1 cellular context compared by ENCODE assay signal in the genomic region with DNA sequence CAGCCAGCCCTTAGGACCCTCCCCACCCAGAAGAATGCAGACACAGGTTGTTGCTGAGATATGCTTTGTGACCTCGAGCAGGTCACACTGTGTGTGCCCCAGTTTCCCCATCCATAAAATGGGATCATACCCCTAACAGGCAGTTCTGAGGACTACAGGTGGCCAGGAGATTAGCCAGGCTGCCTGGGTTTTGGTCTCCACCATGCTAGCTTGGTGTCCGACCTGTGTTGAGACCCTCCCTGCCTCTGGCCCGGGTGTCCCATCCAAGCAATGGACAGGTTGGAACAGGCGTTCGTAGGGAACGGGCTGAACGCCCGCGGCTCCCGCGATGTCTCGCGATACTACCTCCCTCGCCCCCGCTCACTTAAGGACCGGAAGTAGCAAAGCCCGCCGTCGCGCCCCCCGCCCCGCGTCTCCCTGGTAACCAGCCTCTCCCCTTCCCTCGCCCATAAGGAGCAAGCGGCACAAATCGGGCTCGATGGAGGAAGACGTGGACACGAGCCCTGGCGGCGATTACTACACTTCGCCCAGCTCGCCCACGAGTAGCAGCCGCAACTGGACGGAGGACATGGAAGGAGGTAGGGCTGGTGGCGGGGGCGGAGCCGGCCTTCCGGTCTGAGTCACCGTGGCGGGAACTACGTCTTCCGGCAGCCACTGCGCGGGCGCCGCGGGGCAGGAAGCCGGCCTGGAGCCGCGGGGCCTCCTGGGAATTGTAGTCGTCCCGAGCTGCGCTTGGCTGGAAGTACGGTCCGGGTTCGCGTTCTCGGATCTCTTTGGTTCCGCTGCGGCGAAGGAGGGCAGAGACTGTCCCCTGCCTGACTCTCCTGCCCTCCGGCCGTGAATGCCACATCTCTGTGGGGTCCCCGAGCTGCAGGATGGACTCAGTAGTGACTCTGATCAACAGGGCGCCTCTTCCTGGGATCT.
TF ChIP-seq lines count a peak whose summit lies in the region.

No MANE protein-coding gene starts in this region.

TF ChIP-seq in K562, 482 proteins besides CTCF, POLR2A, EP300 and RAD21 (continued from another document and continues in another):
- peak; percentile 89 for TF ChIP-seq JUN (IDR thresholded peaks at IDR 0.05; ENCODE audit: borderline replicate concordance, low read depth, low read length)
- no peak for TF ChIP-seq JUN (CRISPR knock-in tag; IDR thresholded peaks at IDR 0.05; ENCODE audit: borderline replicate concordance)
- TF ChIP-seq, protein P1, sequence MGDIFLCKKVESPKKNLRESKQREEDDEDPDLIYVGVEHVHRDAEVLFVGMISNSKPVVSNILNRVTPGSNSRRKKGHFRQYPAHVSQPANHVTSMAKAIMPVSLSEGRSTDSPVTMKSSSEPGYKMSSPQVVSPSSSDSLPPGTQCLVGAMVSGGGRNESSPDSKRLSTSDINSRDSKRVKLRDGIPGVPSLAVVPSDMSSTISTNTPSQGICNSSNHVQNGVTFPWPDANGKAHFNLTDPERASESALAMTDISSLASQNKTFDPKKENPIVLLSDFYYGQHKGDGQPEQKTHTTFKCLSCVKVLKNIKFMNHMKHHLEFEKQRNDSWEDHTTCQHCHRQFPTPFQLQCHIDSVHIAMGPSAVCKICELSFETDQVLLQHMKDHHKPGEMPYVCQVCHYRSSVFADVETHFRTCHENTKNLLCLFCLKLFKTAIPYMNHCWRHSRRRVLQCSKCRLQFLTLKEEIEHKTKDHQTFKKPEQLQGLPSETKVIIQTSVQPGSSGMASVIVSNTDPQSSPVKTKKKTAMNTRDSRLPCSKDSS (IDR thresholded peaks at IDR 0.05; ENCODE audit: low read depth, partially characterized antibody), result no peak
- TF ChIP-seq, protein P2, sequence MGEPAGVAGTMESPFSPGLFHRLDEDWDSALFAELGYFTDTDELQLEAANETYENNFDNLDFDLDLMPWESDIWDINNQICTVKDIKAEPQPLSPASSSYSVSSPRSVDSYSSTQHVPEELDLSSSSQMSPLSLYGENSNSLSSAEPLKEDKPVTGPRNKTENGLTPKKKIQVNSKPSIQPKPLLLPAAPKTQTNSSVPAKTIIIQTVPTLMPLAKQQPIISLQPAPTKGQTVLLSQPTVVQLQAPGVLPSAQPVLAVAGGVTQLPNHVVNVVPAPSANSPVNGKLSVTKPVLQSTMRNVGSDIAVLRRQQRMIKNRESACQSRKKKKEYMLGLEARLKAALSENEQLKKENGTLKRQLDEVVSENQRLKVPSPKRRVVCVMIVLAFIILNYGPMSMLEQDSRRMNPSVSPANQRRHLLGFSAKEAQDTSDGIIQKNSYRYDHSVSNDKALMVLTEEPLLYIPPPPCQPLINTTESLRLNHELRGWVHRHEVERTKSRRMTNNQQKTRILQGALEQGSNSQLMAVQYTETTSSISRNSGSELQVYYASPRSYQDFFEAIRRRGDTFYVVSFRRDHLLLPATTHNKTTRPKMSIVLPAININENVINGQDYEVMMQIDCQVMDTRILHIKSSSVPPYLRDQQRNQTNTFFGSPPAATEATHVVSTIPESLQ (CRISPR knock-in tag; IDR thresholded peaks at IDR 0.05), result no peak
- TF ChIP-seq, protein P3, sequence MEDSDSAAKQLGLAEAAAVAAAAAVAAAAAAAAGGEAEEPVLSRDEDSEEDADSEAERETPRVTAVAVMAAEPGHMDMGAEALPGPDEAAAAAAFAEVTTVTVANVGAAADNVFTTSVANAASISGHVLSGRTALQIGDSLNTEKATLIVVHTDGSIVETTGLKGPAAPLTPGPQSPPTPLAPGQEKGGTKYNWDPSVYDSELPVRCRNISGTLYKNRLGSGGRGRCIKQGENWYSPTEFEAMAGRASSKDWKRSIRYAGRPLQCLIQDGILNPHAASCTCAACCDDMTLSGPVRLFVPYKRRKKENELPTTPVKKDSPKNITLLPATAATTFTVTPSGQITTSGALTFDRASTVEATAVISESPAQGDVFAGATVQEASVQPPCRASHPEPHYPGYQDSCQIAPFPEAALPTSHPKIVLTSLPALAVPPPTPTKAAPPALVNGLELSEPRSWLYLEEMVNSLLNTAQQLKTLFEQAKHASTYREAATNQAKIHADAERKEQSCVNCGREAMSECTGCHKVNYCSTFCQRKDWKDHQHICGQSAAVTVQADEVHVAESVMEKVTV (CRISPR knock-in tag; IDR thresholded peaks at IDR 0.05), result no peak
- no peak for TF ChIP-seq ZZZ3 (IDR thresholded peaks at IDR 0.05)
- TF ChIP-seq ELF4 (CRISPR knock-in tag; IDR thresholded peaks at IDR 0.05), result peak; percentile 10; the same call in 1 of the 2 replicates
- no peak for TF ChIP-seq ZNF133 (CRISPR knock-in tag; IDR thresholded peaks at IDR 0.05)
- TF ChIP-seq TSC22D4 (tag; IDR thresholded peaks at IDR 0.05), result no peak
- TF ChIP-seq GTF2F1 (IDR thresholded peaks at IDR 0.05; ENCODE audit: low read depth, low read length), result no peak
- no peak for TF ChIP-seq ZNF12 (CRISPR knock-in tag; IDR thresholded peaks at IDR 0.05)
- TF ChIP-seq HMG20A (CRISPR knock-in tag; conservative IDR thresholded peaks at IDR 0.05), result no peak
- no peak for TF ChIP-seq DDX20 (tag; IDR thresholded peaks at IDR 0.05; ENCODE audit: low read depth)
- no peak for TF ChIP-seq ZNF444 (CRISPR knock-in tag; IDR thresholded peaks at IDR 0.05)
- TF ChIP-seq, protein P4, sequence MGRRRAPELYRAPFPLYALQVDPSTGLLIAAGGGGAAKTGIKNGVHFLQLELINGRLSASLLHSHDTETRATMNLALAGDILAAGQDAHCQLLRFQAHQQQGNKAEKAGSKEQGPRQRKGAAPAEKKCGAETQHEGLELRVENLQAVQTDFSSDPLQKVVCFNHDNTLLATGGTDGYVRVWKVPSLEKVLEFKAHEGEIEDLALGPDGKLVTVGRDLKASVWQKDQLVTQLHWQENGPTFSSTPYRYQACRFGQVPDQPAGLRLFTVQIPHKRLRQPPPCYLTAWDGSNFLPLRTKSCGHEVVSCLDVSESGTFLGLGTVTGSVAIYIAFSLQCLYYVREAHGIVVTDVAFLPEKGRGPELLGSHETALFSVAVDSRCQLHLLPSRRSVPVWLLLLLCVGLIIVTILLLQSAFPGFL (CRISPR knock-in tag; IDR thresholded peaks at IDR 0.05), result 0 out of 2 replicates have a peak, but pooled peaks have one; percentile 62
- no peak for TF ChIP-seq ZNF124 (CRISPR knock-in tag; IDR thresholded peaks at IDR 0.05)
- TF ChIP-seq SRSF3 (IDR thresholded peaks at IDR 0.05; ENCODE audit: insufficient read depth, low read length), result no peak
- peak; percentile 83 for TF ChIP-seq JUNB (CRISPR knock-in tag; conservative IDR thresholded peaks at IDR 0.05)
- TF ChIP-seq CBFA2T2 (conservative IDR thresholded peaks at IDR 0.05), result no peak
- no peak for TF ChIP-seq YBX1 (IDR thresholded peaks at IDR 0.05)
- TF ChIP-seq ZNF431 (CRISPR knock-in tag; IDR thresholded peaks at IDR 0.05), result peak; percentile 55; the same call in 1 of the 2 replicates
- peak; percentile 32 for TF ChIP-seq XRCC5 (IDR thresholded peaks at IDR 0.05; ENCODE audit: low read depth, low read length)
- peak; percentile 74; the same call in 1 of the 2 replicates for TF ChIP-seq BACH1 (tag; IDR thresholded peaks at IDR 0.05)
- TF ChIP-seq, protein P5, sequence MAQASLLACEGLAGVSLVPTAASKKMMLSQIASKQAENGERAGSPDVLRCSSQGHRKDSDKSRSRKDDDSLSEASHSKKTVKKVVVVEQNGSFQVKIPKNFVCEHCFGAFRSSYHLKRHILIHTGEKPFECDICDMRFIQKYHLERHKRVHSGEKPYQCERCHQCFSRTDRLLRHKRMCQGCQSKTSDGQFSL (CRISPR knock-in tag; IDR thresholded peaks at IDR 0.05), result 0 out of 2 replicates have a peak, but pooled peaks have one; percentile 17
- TF ChIP-seq, protein P5 (tag; IDR thresholded peaks at IDR 0.05), result no peak
- TF ChIP-seq, protein P6, sequence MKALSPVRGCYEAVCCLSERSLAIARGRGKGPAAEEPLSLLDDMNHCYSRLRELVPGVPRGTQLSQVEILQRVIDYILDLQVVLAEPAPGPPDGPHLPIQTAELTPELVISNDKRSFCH (CRISPR knock-in tag; IDR thresholded peaks at IDR 0.05), result no peak
- TF ChIP-seq, protein P6 (tag; IDR thresholded peaks at IDR 0.05), result peak; percentile 47; the same call in 1 of the 2 replicates
- peak; percentile 95 for TF ChIP-seq C11orf30 (IDR thresholded peaks at IDR 0.05; ENCODE audit: low read depth)
- no peak for TF ChIP-seq CEBPG (CRISPR knock-in tag; IDR thresholded peaks at IDR 0.05)
- TF ChIP-seq CEBPG (tag; conservative IDR thresholded peaks at IDR 0.05 in 1 of 2, IDR thresholded peaks at IDR 0.05 in 1 of 2), result no peak
- no peak for TF ChIP-seq KAT2B (IDR thresholded peaks at IDR 0.05; ENCODE audit: low read depth, low read length)
- TF ChIP-seq, protein P7, sequence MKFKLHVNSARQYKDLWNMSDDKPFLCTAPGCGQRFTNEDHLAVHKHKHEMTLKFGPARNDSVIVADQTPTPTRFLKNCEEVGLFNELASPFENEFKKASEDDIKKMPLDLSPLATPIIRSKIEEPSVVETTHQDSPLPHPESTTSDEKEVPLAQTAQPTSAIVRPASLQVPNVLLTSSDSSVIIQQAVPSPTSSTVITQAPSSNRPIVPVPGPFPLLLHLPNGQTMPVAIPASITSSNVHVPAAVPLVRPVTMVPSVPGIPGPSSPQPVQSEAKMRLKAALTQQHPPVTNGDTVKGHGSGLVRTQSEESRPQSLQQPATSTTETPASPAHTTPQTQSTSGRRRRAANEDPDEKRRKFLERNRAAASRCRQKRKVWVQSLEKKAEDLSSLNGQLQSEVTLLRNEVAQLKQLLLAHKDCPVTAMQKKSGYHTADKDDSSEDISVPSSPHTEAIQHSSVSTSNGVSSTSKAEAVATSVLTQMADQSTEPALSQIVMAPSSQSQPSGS (CRISPR knock-in tag; IDR thresholded peaks at IDR 0.05), result no peak
- no peak for TF ChIP-seq NFATC3 (IDR thresholded peaks at IDR 0.05)
- TF ChIP-seq CHD4 (IDR thresholded peaks at IDR 0.05; ENCODE audit: insufficient read depth, insufficient replicate concordance, low read depth, low read length, poor library complexity, severe bottlenecking), result no peak
- no peak for TF ChIP-seq FOXJ2 (tag; IDR thresholded peaks at IDR 0.05)
- TF ChIP-seq, protein P8, sequence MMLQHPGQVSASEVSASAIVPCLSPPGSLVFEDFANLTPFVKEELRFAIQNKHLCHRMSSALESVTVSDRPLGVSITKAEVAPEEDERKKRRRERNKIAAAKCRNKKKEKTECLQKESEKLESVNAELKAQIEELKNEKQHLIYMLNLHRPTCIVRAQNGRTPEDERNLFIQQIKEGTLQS (IDR thresholded peaks at IDR 0.05), result peak; percentile 98
- TF ChIP-seq, protein P8 (CRISPR knock-in tag; conservative IDR thresholded peaks at IDR 0.05), result peak; percentile 96
- TF ChIP-seq, protein P9, sequence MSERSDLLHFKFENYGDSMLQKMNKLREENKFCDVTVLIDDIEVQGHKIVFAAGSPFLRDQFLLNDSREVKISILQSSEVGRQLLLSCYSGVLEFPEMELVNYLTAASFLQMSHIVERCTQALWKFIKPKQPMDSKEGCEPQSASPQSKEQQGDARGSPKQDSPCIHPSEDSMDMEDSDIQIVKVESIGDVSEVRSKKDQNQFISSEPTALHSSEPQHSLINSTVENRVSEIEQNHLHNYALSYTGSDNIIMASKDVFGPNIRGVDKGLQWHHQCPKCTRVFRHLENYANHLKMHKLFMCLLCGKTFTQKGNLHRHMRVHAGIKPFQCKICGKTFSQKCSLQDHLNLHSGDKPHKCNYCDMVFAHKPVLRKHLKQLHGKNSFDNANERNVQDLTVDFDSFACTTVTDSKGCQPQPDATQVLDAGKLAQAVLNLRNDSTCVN (CRISPR knock-in tag; IDR thresholded peaks at IDR 0.05), result no peak
- peak; percentile 82; the same call in 1 of the 2 replicates for TF ChIP-seq PTBP1 (IDR thresholded peaks at IDR 0.05; ENCODE audit: low read depth, low read length)
- TF ChIP-seq ILK (tag; IDR thresholded peaks at IDR 0.05; ENCODE audit: borderline replicate concordance, low read depth), result no peak
- TF ChIP-seq XRCC3 (IDR thresholded peaks at IDR 0.05), result no peak
- TF ChIP-seq MAFG (tag; conservative IDR thresholded peaks at IDR 0.05), result no peak
- no peak for TF ChIP-seq PHF21A (IDR thresholded peaks at IDR 0.05; ENCODE audit: borderline replicate concordance, low read depth)
- no peak for TF ChIP-seq ZNF589 (CRISPR knock-in tag; IDR thresholded peaks at IDR 0.05; ENCODE audit: low read depth)
- TF ChIP-seq, protein P10, sequence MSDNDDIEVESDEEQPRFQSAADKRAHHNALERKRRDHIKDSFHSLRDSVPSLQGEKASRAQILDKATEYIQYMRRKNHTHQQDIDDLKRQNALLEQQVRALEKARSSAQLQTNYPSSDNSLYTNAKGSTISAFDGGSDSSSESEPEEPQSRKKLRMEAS (CRISPR knock-in tag; IDR thresholded peaks at IDR 0.05), result peak; percentile 80
- TF ChIP-seq, protein P11, sequence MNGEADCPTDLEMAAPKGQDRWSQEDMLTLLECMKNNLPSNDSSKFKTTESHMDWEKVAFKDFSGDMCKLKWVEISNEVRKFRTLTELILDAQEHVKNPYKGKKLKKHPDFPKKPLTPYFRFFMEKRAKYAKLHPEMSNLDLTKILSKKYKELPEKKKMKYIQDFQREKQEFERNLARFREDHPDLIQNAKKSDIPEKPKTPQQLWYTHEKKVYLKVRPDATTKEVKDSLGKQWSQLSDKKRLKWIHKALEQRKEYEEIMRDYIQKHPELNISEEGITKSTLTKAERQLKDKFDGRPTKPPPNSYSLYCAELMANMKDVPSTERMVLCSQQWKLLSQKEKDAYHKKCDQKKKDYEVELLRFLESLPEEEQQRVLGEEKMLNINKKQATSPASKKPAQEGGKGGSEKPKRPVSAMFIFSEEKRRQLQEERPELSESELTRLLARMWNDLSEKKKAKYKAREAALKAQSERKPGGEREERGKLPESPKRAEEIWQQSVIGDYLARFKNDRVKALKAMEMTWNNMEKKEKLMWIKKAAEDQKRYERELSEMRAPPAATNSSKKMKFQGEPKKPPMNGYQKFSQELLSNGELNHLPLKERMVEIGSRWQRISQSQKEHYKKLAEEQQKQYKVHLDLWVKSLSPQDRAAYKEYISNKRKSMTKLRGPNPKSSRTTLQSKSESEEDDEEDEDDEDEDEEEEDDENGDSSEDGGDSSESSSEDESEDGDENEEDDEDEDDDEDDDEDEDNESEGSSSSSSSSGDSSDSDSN (IDR thresholded peaks at IDR 0.05; ENCODE audit: borderline replicate concordance in 1 of 2, low read depth in 2 of 2, low read length in 2 of 2), result 0 out of 4 replicates have a peak, but pooled peaks of 1 of the 2 experiments have one; percentile 29
- peak; percentile 84; the same call in 1 of the 2 replicates for TF ChIP-seq POLR2AphosphoS5 (IDR thresholded peaks at IDR 0.05; ENCODE audit: control insufficient read depth, insufficient read depth, low read depth, low read length)
- TF ChIP-seq PHTF2 (CRISPR knock-in tag; IDR thresholded peaks at IDR 0.05), result no peak; the same call in 1 of the 2 replicates
- TF ChIP-seq DPF2 (IDR thresholded peaks at IDR 0.05), result peak; percentile 46; the same call in 1 of the 2 replicates
- peak; percentile 97 for TF ChIP-seq JUND (IDR thresholded peaks at IDR 0.05; ENCODE audit: borderline replicate concordance, low read depth, low read length)
- TF ChIP-seq JUND (tag; IDR thresholded peaks at IDR 0.05; ENCODE audit: borderline replicate concordance, low read depth, low read length), result peak; percentile 95; the same call in 2 of the 3 replicates
- TF ChIP-seq SRSF9 (IDR thresholded peaks at IDR 0.05; ENCODE audit: borderline replicate concordance, low read depth, low read length), result no peak
